Comparison of ENCODE assay signal across 7 cellular contexts in genomic region chr19:20923077-20923871, GRCh38. TPM values are rescaled to one million over a fixed set of nuclear protein-coding genes. Genes with fewer than 3 reads are reported as not detected.
DNase-seq lines count a peak whose midpoint lies in the region; ATAC-seq, FAIRE-seq and TF ChIP-seq lines count a peak whose summit lies in the region.

Gene ZNF85 (plus strand): TSS chr19:20923251. CDS start chr19:20923401, 150 bp downstream.

- H3K27ac ChIP-seq in kidney (ENCODE audit: low read depth in 2 of 2, low read length in 2 of 2): peak within 1 kb of the TSS in 1 of 2 donors; percentile 66

- intact Hi-C loops in kidney (cut with DNase I): no loop called here

- no peaks in the 10 kb centered on the region for H3K9me3 ChIP-seq in kidney (ENCODE audit: control insufficient read depth in 1 of 2, low read length in 2 of 2)

- no peaks in the 10 kb centered on the region for H3K36me3 ChIP-seq in kidney (ENCODE audit: control insufficient read depth in 1 of 2, insufficient read depth in 2 of 2, low read length in 2 of 2)

- no peak for TF ChIP-seq CTCF in kidney (IDR thresholded peaks at IDR 0.05; ENCODE audit: borderline replicate concordance, extremely low read depth, insufficient read depth)

- DNase-seq in NCI-H2171 treated with DMSO at 0.1 percent for 48 hours (lab: John Stamatoyannopoulos, UW) (peak; percentile 90), cerebellum (ENCODE audit: low spot score) (peak; percentile 88), kidney (peak; percentile 94)
- DNase-seq in activated CD4-positive, alpha-beta T cell treated with anti-CD3 and anti-CD28 coated beads for 24 hours (ENCODE audit: low read depth in 2 of 2): peak; percentile 72 to 73
- peak; percentile 91 for DNase-seq in stimulated activated CD4-positive, alpha-beta T cell treated with anti-CD3 and anti-CD28 coated beads, Interleukin-15, amount 100 ng/mL, for 24 hours

- FAIRE-seq in kidney (lab: Jason Lieb, UNC): peak; percentile 90

- peak within 1 kb of the TSS; percentile 80 to 85 for H3K4me3 ChIP-seq in kidney (ENCODE audit: low read length in 2 of 2)

- peak within 1 kb of the TSS; percentile 12 to 84 for H3K9ac ChIP-seq in kidney (ENCODE audit: low read length in 2 of 2)

- H3K4me1 ChIP-seq in kidney (ENCODE audit: control insufficient read depth in 1 of 2, insufficient read depth in 1 of 2, low read depth in 1 of 2, low read length in 2 of 2): peaks cover 0 to 4% of the 10 kb centered on the region in 2 donors

- ATAC-seq in GM18517 (IDR thresholded peaks at IDR 0.05; ENCODE audit: unreplicated experiment) (peak; percentile 92), HG02981 (IDR thresholded peaks at IDR 0.05; ENCODE audit: unreplicated experiment) (peak; percentile 97)

RNA-seq across cellular contexts. Expression of gene ZNF85, which starts in this region (rescaled TPM):
- total RNA-seq in cerebellum: 31.2 TPM
- 7.6 TPM for total RNA-seq in kidney
- polyA plus RNA-seq in kidney (ENCODE audit: insufficient read depth, low read depth, low replicate concordance): 4.6 TPM
